19 cellular contexts compared by ENCODE assay signal in genomic region chr5:158194561-158194961, GRCh38.
DNase-seq lines count a peak whose midpoint lies in the region; ATAC-seq, FAIRE-seq and TF ChIP-seq lines count a peak whose summit lies in the region.
"Had no signal": no experiment of that assay in that cellular context is flagged by ENCODE, and none has a peak within 500 bp of the region (broad histone marks: within the 10 kb centered on the region; RNA-seq: fewer than 3 reads in every experiment).

No MANE protein-coding gene starts in this region.

- peak overlapping the region; percentile 43 for H3K27ac Mint-ChIP-seq in astrocyte (ENCODE audit: unreplicated experiment)
- no peak overlapping the region for H3K27ac Mint-ChIP-seq in T-helper 2 cell treated with Interferon-gamma antibody and Interleukin-4, amounts not matched to agents 5 μg/mL and 100 μg/mL, for 36 hours
- H3K27ac Mint-ChIP-seq: activated naive CD8-positive, alpha-beta T cell treated with anti-CD3 and anti-CD28 coated beads, Interleukin-2, amount 50 U/mL, for 24 hours; HFFc6; WTC11 had no signal

- H3K27me3 Mint-ChIP-seq in astrocyte (ENCODE audit: low read depth, unreplicated experiment): peaks cover 5% of the 10 kb centered on the region
- H3K27me3 Mint-ChIP-seq in T-helper 2 cell treated with Interferon-gamma antibody and Interleukin-4, amounts not matched to agents 5 μg/mL and 100 μg/mL, for 36 hours (ENCODE audit: low read depth): no peaks in the 10 kb centered on the region

- H3K27ac ChIP-seq in astrocyte (ENCODE audit: low read depth, low read length): no peak overlapping the region
- H3K27ac ChIP-seq: dorsolateral prefrontal cortex, lower lobe of right lung, prostate gland had no signal

- FAIRE-seq in astrocyte (lab: Jason Lieb, UNC): no peak

- H3K4me3 ChIP-seq in astrocyte (ENCODE audit: insufficient read depth, low read depth, low read length): no peak overlapping the region
- H3K4me3 ChIP-seq: dorsolateral prefrontal cortex, lower lobe of right lung, prostate gland had no signal

- peaks cover 3% of the 10 kb centered on the region for H3K27me3 ChIP-seq in astrocyte (ENCODE audit: insufficient read depth, low read length)

- H3K36me3 ChIP-seq in astrocyte (ENCODE audit: insufficient read depth, low read length): no peaks in the 10 kb centered on the region
- H3K36me3 ChIP-seq: lower lobe of right lung, prostate gland had no signal

- H4K20me1 ChIP-seq in astrocyte (ENCODE audit: insufficient read depth, low read length): no peaks in the 10 kb centered on the region

- DNase-seq in astrocyte (ENCODE audit: low read depth) (no peak), retina (peak; percentile 89), KG1 (lab: John Stamatoyannopoulos, UW) (no peak), GDM1 (lab: John Stamatoyannopoulos, UW) (no peak)
- no peak for DNase-seq in activated naive CD4-positive, alpha-beta T cell (lab: John Stamatoyannopoulos, UW)
- no peak for DNase-seq in T-helper 2 cell treated with Interferon-gamma antibody and Interleukin-4, amounts not matched to agents 5 μg/mL and 100 μg/mL, for 36 hours (ENCODE audit: low spot score)
- DNase-seq: activated naive CD8-positive, alpha-beta T cell treated with anti-CD3 and anti-CD28 coated beads, Interleukin-2, amount 50 U/mL, for 24 hours; Calu3; dorsolateral prefrontal cortex; erythroblast; HFFc6; lower lobe of right lung; NCI-H1417 treated with DMSO at 0.1 percent for 48 hours; NCI-H2171; NK-92 treated with Interleukin-12 subunit alpha and Interleukin-12 subunit beta, amount 100 ng/mL, for 24 hours had no signal

- no peaks in the 10 kb centered on the region for H3K36me3 Mint-ChIP-seq in astrocyte (ENCODE audit: low read depth, unreplicated experiment)
- H3K36me3 Mint-ChIP-seq in T-helper 2 cell treated with Interferon-gamma antibody and Interleukin-4, amounts not matched to agents 5 μg/mL and 100 μg/mL, for 36 hours (ENCODE audit: low read depth): no peaks in the 10 kb centered on the region

- ATAC-seq in GM19043 (IDR thresholded peaks at IDR 0.05; ENCODE audit: low read depth, unreplicated experiment): peak; percentile 48
- peak; percentile 48 for ATAC-seq in HG03159 (IDR thresholded peaks at IDR 0.05; ENCODE audit: unreplicated experiment)
- ATAC-seq: activated naive CD8-positive, alpha-beta T cell treated with anti-CD3 and anti-CD28 coated beads, Interleukin-2, amount 50 U/mL, for 24 hours; lower lobe of right lung; WTC11 had no signal

- H3K9me3 ChIP-seq in astrocyte (ENCODE audit: insufficient read depth, low read depth, low read length): no peaks in the 10 kb centered on the region
- H3K9me3 ChIP-seq: lower lobe of right lung, prostate gland had no signal

- no peak overlapping the region for H3K4me2 ChIP-seq in astrocyte (ENCODE audit: low read length)

- H3K9me3 Mint-ChIP-seq in astrocyte (ENCODE audit: unreplicated experiment): peaks cover 7% of the 10 kb centered on the region
- no peaks in the 10 kb centered on the region for H3K9me3 Mint-ChIP-seq in T-helper 2 cell treated with Interferon-gamma antibody and Interleukin-4, amounts not matched to agents 5 μg/mL and 100 μg/mL, for 36 hours

- H3K4me3 Mint-ChIP-seq in astrocyte (ENCODE audit: unreplicated experiment): no peak overlapping the region
- no peak overlapping the region for H3K4me3 Mint-ChIP-seq in T-helper 2 cell treated with Interferon-gamma antibody and Interleukin-4, amounts not matched to agents 5 μg/mL and 100 μg/mL, for 36 hours
- H3K4me3 Mint-ChIP-seq: activated naive CD8-positive, alpha-beta T cell treated with anti-CD3 and anti-CD28 coated beads, Interleukin-2, amount 50 U/mL, for 24 hours; HFFc6; WTC11 had no signal

- H2AFZ ChIP-seq in astrocyte (ENCODE audit: low read depth, low read length): no peak overlapping the region

- no peaks in the 10 kb centered on the region for H3K4me1 ChIP-seq in astrocyte (ENCODE audit: insufficient read depth, low read length)
- H3K4me1 ChIP-seq: lower lobe of right lung, prostate gland had no signal

- H3K79me2 ChIP-seq in astrocyte (ENCODE audit: insufficient read depth, low read length): no peaks in the 10 kb centered on the region

- no peak for TF ChIP-seq CTCF in astrocyte (IDR thresholded peaks at IDR 0.05; ENCODE audit: insufficient read depth, low read depth, low read length)

- H3K4me1 Mint-ChIP-seq in astrocyte (ENCODE audit: low read depth, unreplicated experiment): no peaks in the 10 kb centered on the region
- H3K4me1 Mint-ChIP-seq in T-helper 2 cell treated with Interferon-gamma antibody and Interleukin-4, amounts not matched to agents 5 μg/mL and 100 μg/mL, for 36 hours (ENCODE audit: low read depth): no peaks in the 10 kb centered on the region

- no peak overlapping the region for H3K9ac ChIP-seq in astrocyte (ENCODE audit: low read length)
